In the genomic region with DNA sequence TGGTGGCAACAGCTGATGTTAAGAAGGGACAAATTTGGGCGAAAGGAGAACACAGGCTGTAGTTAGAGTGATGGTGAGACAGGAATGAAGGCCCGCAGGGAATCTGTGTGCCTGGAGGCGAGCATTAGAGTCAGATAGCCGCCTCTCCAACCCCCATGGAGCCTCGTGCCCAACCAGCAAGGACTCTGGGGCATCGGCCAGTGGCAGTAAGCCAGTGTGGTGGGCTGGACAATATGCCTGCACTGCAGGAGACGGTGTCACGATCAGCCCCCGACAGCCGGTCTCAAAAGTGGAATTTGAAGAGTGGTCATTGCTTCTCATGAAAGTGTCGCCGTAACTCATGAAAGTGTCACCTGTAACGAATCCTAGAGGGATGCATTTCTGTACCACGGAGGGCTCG, we compare ENCODE assay signal across 17 cellular contexts.
DNase-seq lines count a peak whose midpoint lies in the region; ATAC-seq, FAIRE-seq and TF ChIP-seq lines count a peak whose summit lies in the region.
"Had no signal": no experiment of that assay in that cellular context is flagged by ENCODE, and none has a peak within 500 bp of the region (broad histone marks: within the 10 kb centered on the region; RNA-seq: fewer than 3 reads in every experiment).

No MANE protein-coding gene starts in this region.

- TF ChIP-seq CTCF in endodermal cell (conservative IDR thresholded peaks at IDR 0.05), result no peak
- TF ChIP-seq CTCF in neural crest cell (conservative IDR thresholded peaks at IDR 0.05), result no peak

- ATAC-seq in right cardiac atrium, result peak; percentile 6 to 8

- peak overlapping the region; percentile 76 for H3K27ac Mint-ChIP-seq in endodermal cell
- H3K27ac Mint-ChIP-seq in neural crest cell (ENCODE audit: unreplicated experiment), result peak overlapping the region; percentile 38

- peaks cover 43% of the 10 kb centered on the region for H3K36me3 Mint-ChIP-seq in endodermal cell (ENCODE audit: low read depth)
- H3K36me3 Mint-ChIP-seq in neural crest cell (ENCODE audit: low read depth), result peaks cover 10% of the 10 kb centered on the region
- H3K36me3 Mint-ChIP-seq: CD4-positive, alpha-beta memory T cell had no signal

- TF ChIP-seq POLR2A in GM12892 (IDR thresholded peaks at IDR 0.05; ENCODE audit: low read depth, low read length), result no peak

- H3K4me3 ChIP-seq in right cardiac atrium (ENCODE audit: low read length) (no peak overlapping the region), endodermal cell (ENCODE audit: low read length) (no peak overlapping the region)
- H3K4me3 ChIP-seq: BLaER1 had no signal

- intact Hi-C loops in right cardiac atrium (cut with DNase I) (no loop called here), cardiac septum (cut with DNase I) (no loop called here)

- FAIRE-seq in GM12892 (lab: Jason Lieb, UNC), result no peak

- H3K27me3 Mint-ChIP-seq in endodermal cell (ENCODE audit: insufficient read depth), result no peaks in the 10 kb centered on the region
- no peaks in the 10 kb centered on the region for H3K27me3 Mint-ChIP-seq in neural crest cell (ENCODE audit: low read depth)
- H3K27me3 Mint-ChIP-seq: CD4-positive, alpha-beta memory T cell had no signal

- H3K4me1 Mint-ChIP-seq in endodermal cell (no peaks in the 10 kb centered on the region), neural crest cell (peaks cover 18% of the 10 kb centered on the region)
- H3K4me1 Mint-ChIP-seq: CD14-positive monocyte had no signal

- DNase-seq in right cardiac atrium (no peak), cardiac septum (ENCODE audit: low spot score) (no peak), endodermal cell (peak; percentile 26), neural crest cell (ENCODE audit: low read depth, low spot score) (no peak), GM12892 (ENCODE audit: insufficient read length) (no peak), medulla oblongata (ENCODE audit: extremely low spot score) (no peak), NCI-H2081 treated with DMSO at 0.1 percent for 48 hours (lab: John Stamatoyannopoulos, UW) (no peak), KBM-7 (no peak)
- DNase-seq: 8988T; CD4-positive, alpha-beta memory T cell; DMS153; DMS79; GF-D8; HCEC 1CT had no signal

- H3K36me3 ChIP-seq in endodermal cell (ENCODE audit: control insufficient read depth, insufficient read depth, low read length), result peaks cover 11% of the 10 kb centered on the region

- in situ Hi-C loops in KBM-7 (cut with MboI; ENCODE audit: low pct_unique_long_range_greater_than_20kb, low sequenced_read_pairs), result no loop called here

- H3K9me3 Mint-ChIP-seq in endodermal cell, result no peaks in the 10 kb centered on the region
- H3K9me3 Mint-ChIP-seq in neural crest cell, result no peaks in the 10 kb centered on the region
- H3K9me3 Mint-ChIP-seq: CD14-positive monocyte; CD4-positive, alpha-beta memory T cell had no signal

- H3K27me3 ChIP-seq in right cardiac atrium (ENCODE audit: control insufficient read depth, insufficient read depth) (no peaks in the 10 kb centered on the region), endodermal cell (ENCODE audit: control insufficient read depth, insufficient read depth, low read length, poor library complexity, severe bottlenecking) (no peaks in the 10 kb centered on the region)
- H3K27me3 ChIP-seq: BLaER1 had no signal

- 86% methylated on average over 15 of the region's 15 CpGs for WGBS in right cardiac atrium
- 87 to 93% methylated on average over 12 to 15 of the region's 15 CpGs for WGBS in endodermal cell (ENCODE audit: insufficient coverage in 1 of 2, insufficient read length in 1 of 2), 2 experiments

- H3K9me3 ChIP-seq in right cardiac atrium (ENCODE audit: control insufficient read depth, low read length) (no peaks in the 10 kb centered on the region), endodermal cell (ENCODE audit: control insufficient read depth, low read length) (no peaks in the 10 kb centered on the region)
- H3K9me3 ChIP-seq: BLaER1 had no signal

- H3K4me3 Mint-ChIP-seq in endodermal cell (no peak overlapping the region), neural crest cell (no peak overlapping the region)
- H3K4me3 Mint-ChIP-seq: CD14-positive monocyte; CD4-positive, alpha-beta memory T cell had no signal

- no peak overlapping the region for H3K9ac ChIP-seq in endodermal cell (ENCODE audit: extremely low read depth, low read length, poor library complexity, severe bottlenecking)

- no peaks in the 10 kb centered on the region for H3K4me1 ChIP-seq in right cardiac atrium (ENCODE audit: control insufficient read depth, insufficient read depth, low read length)
- H3K4me1 ChIP-seq in endodermal cell (ENCODE audit: control insufficient read depth, insufficient read depth, low read length), result no peaks in the 10 kb centered on the region
- H3K4me1 ChIP-seq: BLaER1 had no signal

- H3K27ac ChIP-seq in right cardiac atrium (ENCODE audit: low read length) (no peak overlapping the region), endodermal cell (ENCODE audit: low read depth, low read length) (no peak overlapping the region)
- H3K27ac ChIP-seq: BLaER1, HL-60 had no signal
